8 cellular contexts compared by ENCODE assay signal in genomic region chr5:150138551-150139265, GRCh38. TPM values are rescaled to one million over a fixed set of nuclear protein-coding genes. Genes with fewer than 3 reads are reported as not detected.
A peak's percentile ranks its signal among the peaks of the same experiment; 100 is the strongest.
DNase-seq lines count a peak whose midpoint lies in the region; ATAC-seq lines count a peak whose summit lies in the region.

No MANE protein-coding gene starts in this region.

- CTCF ChIA-PET in CD8-positive, alpha-beta memory T cell (lab: Charles Lee), result interaction anchor here (0.8 to 1.3 kb wide), 2 partner anchors 8 to 9 kb away, joined by 3 read pairs; no protein-coding TSS in a partner anchor

- peak overlapping the region in 1 of 8 donors; percentile 42 for H3K27ac Mint-ChIP-seq in CD8-positive, alpha-beta memory T cell

- intact Hi-C loops in sciatic nerve (cut with DNase I), result loop anchor here (10.0 kb wide), 1 partner anchor 216 kb away; the partner anchor contains the start of gene TCOF1

- H3K36me3 Mint-ChIP-seq in CD8-positive, alpha-beta memory T cell, result no peaks in the 10 kb centered on the region

- POLR2A ChIA-PET in CD8-positive, alpha-beta memory T cell (lab: Charles Lee), result no interaction called here

- H3K36me3 ChIP-seq in iPS-18a (ENCODE audit: control insufficient read depth, low read depth, low read length), result no peaks in the 10 kb centered on the region
- H3K36me3 ChIP-seq in CD8-positive, alpha-beta memory T cell (ENCODE audit: insufficient read depth, low read length), result no peaks in the 10 kb centered on the region

- peaks cover 29% of the 10 kb centered on the region for H3K4me1 ChIP-seq in iPS-18a (ENCODE audit: control insufficient read depth, low read depth, low read length)
- H3K4me1 ChIP-seq in CD8-positive, alpha-beta memory T cell (ENCODE audit: insufficient read depth, low read length), result no peaks in the 10 kb centered on the region

- peak overlapping the region; percentile 23 for H3K4me3 ChIP-seq in iPS-18a (ENCODE audit: low read length)
- H3K4me3 ChIP-seq in CD8-positive, alpha-beta memory T cell (ENCODE audit: low read length), result no peak overlapping the region

- ATAC-seq in sciatic nerve (peak; percentile 50), HG03442 (IDR thresholded peaks at IDR 0.05; ENCODE audit: unreplicated experiment) (no peak), GM21447 (IDR thresholded peaks at IDR 0.05; ENCODE audit: unreplicated experiment) (no peak), GM21619 (IDR thresholded peaks at IDR 0.05; ENCODE audit: unreplicated experiment) (no peak)

- no peaks in the 10 kb centered on the region for H3K9me3 ChIP-seq in iPS-18a (ENCODE audit: control insufficient read depth, low read depth, low read length)
- no peaks in the 10 kb centered on the region for H3K9me3 ChIP-seq in CD8-positive, alpha-beta memory T cell (ENCODE audit: low read length)

- H3K27me3 Mint-ChIP-seq in CD8-positive, alpha-beta memory T cell, result peaks cover 12 to 18% of the 10 kb centered on the region in 2 donors

- DNase-seq in ELR (ENCODE audit: low read depth) (peak; percentile 87), astrocyte of the hippocampus (ENCODE audit: low read depth, low spot score) (peak; percentile 98), sciatic nerve (ENCODE audit: low spot score) (peak; percentile 77)
- no peak for DNase-seq in CD8-positive, alpha-beta memory T cell

- no peaks in the 10 kb centered on the region for H3K4me1 Mint-ChIP-seq in CD8-positive, alpha-beta memory T cell

- H3K9me3 Mint-ChIP-seq in CD8-positive, alpha-beta memory T cell, result no peaks in the 10 kb centered on the region

- no peak overlapping the region for H3K4me3 Mint-ChIP-seq in CD8-positive, alpha-beta memory T cell

- no peaks in the 10 kb centered on the region for H3K27me3 ChIP-seq in iPS-18a (ENCODE audit: control insufficient read depth, insufficient read depth, low read length)
- no peaks in the 10 kb centered on the region for H3K27me3 ChIP-seq in CD8-positive, alpha-beta memory T cell (ENCODE audit: insufficient read depth, low read length, poor library complexity, severe bottlenecking)

- H3K27ac ChIP-seq in iPS-18a (ENCODE audit: low read length), result no peak overlapping the region
- H3K27ac ChIP-seq in CD8-positive, alpha-beta memory T cell (ENCODE audit: low read depth, low read length), result no peak overlapping the region

- H3K9ac ChIP-seq in iPS-18a (ENCODE audit: low read length), result no peak overlapping the region

RNA-seq across cellular contexts. Expression of gene PDGFRB, which starts 16.9 kb away (rescaled TPM):
- total RNA-seq in sciatic nerve, result 215 TPM
- 1 to 10 TPM in 1 of 2 experiments, under 1 TPM in 1; 0.66 to 2.0 TPM for total RNA-seq in CD8-positive, alpha-beta memory T cell
- polyA plus RNA-seq in CD8-positive, alpha-beta memory T cell, result 0.81 TPM

RNA-seq across cellular contexts. Expression of gene CDX1, which starts 27.9 kb away (rescaled TPM):
- not detected for total RNA-seq in sciatic nerve
- not detected for total RNA-seq in CD8-positive, alpha-beta memory T cell
- not detected for polyA plus RNA-seq in CD8-positive, alpha-beta memory T cell

RNA-seq across cellular contexts. Expression of gene SLC6A7, which starts 51.2 kb away (rescaled TPM):
- total RNA-seq in sciatic nerve, result not detected
- total RNA-seq in CD8-positive, alpha-beta memory T cell, result not detected
- polyA plus RNA-seq in CD8-positive, alpha-beta memory T cell, result not detected

RNA-seq across cellular contexts. Expression of gene CSF1R, which starts 52.4 kb away (rescaled TPM):
- total RNA-seq in sciatic nerve, result 74.8 TPM
- 1 to 10 TPM; 1.7 to 2.7 TPM for total RNA-seq in CD8-positive, alpha-beta memory T cell
- 0.59 TPM for polyA plus RNA-seq in CD8-positive, alpha-beta memory T cell

Comparison
In these comparisons a context has a peak if more than half of its experiments do, and no peak if none do; other contexts are left out.
1. DNase-seq: peak in ELR (single experiment), astrocyte of the hippocampus (single experiment) and sciatic nerve (single experiment); none in CD8-positive, alpha-beta memory T cell (0 of 5).
2. RNA of gene PDGFRB, which starts 16.9 kb away (total RNA-seq): 215 TPM in sciatic nerve (single experiment); 0.66 to 2.0 TPM in CD8-positive, alpha-beta memory T cell; every median in the first group is over 10 times any median in the second.